In the genomic region with DNA sequence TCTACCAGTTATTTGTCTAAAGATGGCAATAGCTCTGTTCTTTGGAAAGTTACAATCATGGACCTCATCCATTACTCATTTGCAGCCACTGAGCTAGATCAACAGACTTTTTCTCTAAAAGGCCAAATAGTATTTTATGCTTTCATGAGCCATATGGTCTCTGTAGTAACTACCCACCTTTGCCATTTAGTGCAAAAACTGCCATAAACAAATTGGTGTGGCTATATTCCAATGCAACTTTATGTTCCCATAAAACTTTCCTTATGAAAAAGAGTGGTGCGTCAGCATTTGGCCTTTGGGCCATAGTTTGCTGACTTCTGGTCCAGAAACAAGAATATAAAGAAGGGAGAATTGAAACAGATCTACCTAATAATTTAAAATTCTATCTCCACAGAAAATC, we compare ENCODE assay signal across 28 cellular contexts.
"Had no signal": no experiment of that assay in that cellular context is flagged by ENCODE, and none has a peak within 500 bp of the region (broad histone marks: within the 10 kb centered on the region; RNA-seq: fewer than 3 reads in every experiment).

No MANE protein-coding gene starts in this region.

- ATAC-seq: activated CD8-positive, alpha-beta T cell treated with anti-CD3 and anti-CD28 coated beads for 36 hours; body of pancreas had no signal

- H3K4me3 Mint-ChIP-seq: activated CD4-positive, alpha-beta T cell treated with anti-CD3 and anti-CD28 coated beads, Interleukin-2, amount 10 ng/mL, durations not matched to agents 24 days and 14 days; activated CD8-positive, alpha-beta T cell treated with anti-CD3 and anti-CD28 coated beads for 36 hours; activated naive CD4-positive, alpha-beta T cell treated with anti-CD3 and anti-CD28 coated beads, Interleukin-2, amount 50 U/mL, for 24 hours; activated T-cell treated with anti-CD3 and anti-CD28 coated beads, Interleukin-2, amount 50 U/mL, for 24 hours had no signal

- FAIRE-seq: astrocyte had no signal

- H3K27me3 Mint-ChIP-seq: activated naive CD4-positive, alpha-beta T cell treated with anti-CD3 and anti-CD28 coated beads, Interleukin-2, amount 50 U/mL, for 24 hours had no signal

- H3K27me3 ChIP-seq: adrenal gland, body of pancreas, breast epithelium, MG63 had no signal

- H3K9me3 Mint-ChIP-seq: activated CD4-positive, alpha-beta T cell treated with anti-CD3 and anti-CD28 coated beads, Interleukin-2, amount 10 ng/mL, durations not matched to agents 24 days and 14 days; activated CD8-positive, alpha-beta T cell treated with anti-CD3 and anti-CD28 coated beads for 36 hours; activated naive CD4-positive, alpha-beta T cell treated with anti-CD3 and anti-CD28 coated beads, Interleukin-2, amount 50 U/mL, for 24 hours; activated T-cell treated with anti-CD3 and anti-CD28 coated beads, Interleukin-2, amount 50 U/mL, for 24 hours had no signal

- H3K4me1 Mint-ChIP-seq: activated naive CD4-positive, alpha-beta T cell treated with anti-CD3 and anti-CD28 coated beads, Interleukin-2, amount 50 U/mL, for 24 hours had no signal

- H3K9me3 ChIP-seq: adrenal gland, body of pancreas, MG63 had no signal

- H3K27ac Mint-ChIP-seq: activated CD4-positive, alpha-beta T cell treated with anti-CD3 and anti-CD28 coated beads, Interleukin-2, amount 10 ng/mL, durations not matched to agents 24 days and 14 days; activated CD8-positive, alpha-beta T cell treated with anti-CD3 and anti-CD28 coated beads for 36 hours; activated naive CD4-positive, alpha-beta T cell treated with anti-CD3 and anti-CD28 coated beads, Interleukin-2, amount 50 U/mL, for 24 hours; activated T-cell treated with anti-CD3 and anti-CD28 coated beads, Interleukin-2, amount 50 U/mL, for 24 hours; activated T-helper 2 cell treated with anti-CD3 and anti-CD28 coated beads, Interferon-gamma antibody, Interleukin-2, Interleukin-4, amounts not matched to agents 10 μg/mL and 5 μg/mL and 100 μg/mL, durations not matched to agents 14 hours and 24 hours and 36 hours had no signal

- H3K36me3 Mint-ChIP-seq: activated naive CD4-positive, alpha-beta T cell treated with anti-CD3 and anti-CD28 coated beads, Interleukin-2, amount 50 U/mL, for 24 hours had no signal

- H3K4me3 ChIP-seq: adrenal gland, body of pancreas, breast epithelium, MG63 had no signal

- H3K36me3 ChIP-seq: adrenal gland, breast epithelium, MG63, WERI-Rb-1 had no signal

- H3K27ac ChIP-seq: adrenal gland, body of pancreas, breast epithelium, WERI-Rb-1 had no signal

- DNase-seq: activated CD4-positive, alpha-beta T cell treated with anti-CD3 and anti-CD28 coated beads for 1 hour; activated CD4-positive, alpha-beta T cell treated with anti-CD3 and anti-CD28 coated beads, Interleukin-2, amount 10 ng/mL, durations not matched to agents 24 days and 14 days; activated CD4-positive, alpha-beta T cell treated with anti-CD3 and anti-CD28 coated beads, Interleukin-2, amount 50 U/mL, for 4 hours; activated CD4-positive, CD25-positive, alpha-beta regulatory T cell; activated CD8-positive, alpha-beta T cell treated with anti-CD3 and anti-CD28 coated beads for 36 hours; activated gamma-delta T cell; activated naive CD4-positive, alpha-beta T cell treated with Interleukin-2 at 50 U/mL for 16 hours; activated T-cell treated with anti-CD3 and anti-CD28 coated beads, Interleukin-2, amount 50 U/mL, for 24 hours; adrenal gland; body of pancreas; Kasumi-1; KG1; MG63; NCI-H1048; NCI-H1105 treated with DMSO at 0.1 percent for 48 hours; NCI-H1436; NCI-H1694 treated with DMSO at 0.1 percent for 48 hours; NCI-H2029; NCI-H345; NCI-H524 treated with DMSO at 0.1 percent for 48 hours; NCI-H748 treated with DMSO at 0.1 percent for 48 hours; Right ventricle myocardium superior; T1000; WERI-Rb-1 had no signal

- H3K4me1 ChIP-seq: breast epithelium had no signal
